1 cellular context compared by ENCODE assay signal in the genomic region with DNA sequence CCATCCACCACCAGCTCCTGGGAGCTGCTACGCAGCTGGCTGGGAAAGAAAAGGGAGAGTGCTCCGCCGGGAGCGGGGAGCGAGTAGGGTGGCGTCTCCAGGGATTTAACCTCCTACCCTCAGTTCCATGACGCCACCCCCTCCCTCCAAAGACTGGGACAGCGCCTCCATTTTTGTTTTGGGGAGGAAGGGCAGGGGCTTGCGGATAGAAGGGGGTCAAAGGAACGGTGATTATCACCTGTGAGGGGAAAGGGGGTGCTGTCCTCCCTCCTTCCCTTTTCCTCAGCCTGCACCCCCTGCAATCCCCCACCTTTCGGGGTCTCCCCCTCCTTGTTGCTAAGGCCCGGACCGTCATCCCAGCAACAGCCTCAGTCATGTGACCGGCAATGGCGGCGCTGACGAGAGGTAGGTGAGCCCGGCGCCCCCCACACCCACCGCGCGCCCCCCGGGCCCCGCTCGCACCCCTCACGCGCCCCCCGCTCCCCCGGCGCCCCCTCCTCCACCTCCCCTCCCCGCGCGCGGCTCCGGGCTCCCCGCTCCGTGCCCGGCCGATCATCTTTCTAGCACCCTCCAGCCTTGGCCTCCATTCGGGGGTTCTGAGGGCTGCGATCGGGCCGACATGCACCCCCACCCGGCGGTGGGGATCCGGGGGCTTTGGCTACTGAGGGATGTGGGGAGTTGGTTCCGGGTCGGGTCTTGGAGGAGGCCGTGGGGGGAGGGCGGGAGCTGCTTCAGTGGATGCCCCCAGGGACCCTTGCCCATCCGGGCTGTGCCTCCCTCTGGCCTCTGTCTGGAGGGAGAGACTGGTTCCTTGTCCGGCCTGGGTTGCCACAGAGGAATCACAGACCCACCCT.
A peak's percentile ranks its signal among the peaks of the same experiment; 100 is the strongest.
TF ChIP-seq lines count a peak whose summit lies in the region.

A gene with protein sequence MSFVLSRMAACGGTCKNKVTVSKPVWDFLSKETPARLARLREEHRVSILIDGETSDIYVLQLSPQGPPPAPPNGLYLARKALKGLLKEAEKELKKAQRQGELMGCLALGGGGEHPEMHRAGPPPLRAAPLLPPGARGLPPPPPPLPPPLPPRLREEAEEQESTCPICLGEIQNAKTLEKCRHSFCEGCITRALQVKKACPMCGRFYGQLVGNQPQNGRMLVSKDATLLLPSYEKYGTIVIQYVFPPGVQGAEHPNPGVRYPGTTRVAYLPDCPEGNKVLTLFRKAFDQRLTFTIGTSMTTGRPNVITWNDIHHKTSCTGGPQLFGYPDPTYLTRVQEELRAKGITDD (plus strand): TSS at position 371 of the 854 bp plus-strand sequence. CDS start 1,694 bp downstream, outside the sequence.

TF ChIP-seq in HepG2, 621 proteins besides CTCF, POLR2A, EP300 and RAD21 (continued from another document):
- no peak for TF ChIP-seq AKNA (CRISPR knock-in tag; IDR thresholded peaks at IDR 0.05; ENCODE audit: borderline replicate concordance)
- no peak for TF ChIP-seq ZNF790 (CRISPR knock-in tag; IDR thresholded peaks at IDR 0.05; ENCODE audit: borderline replicate concordance)
- TF ChIP-seq FOSL1 (CRISPR knock-in tag; IDR thresholded peaks at IDR 0.05; ENCODE audit: borderline replicate concordance) = no peak
- TF ChIP-seq TBX2 (CRISPR knock-in tag; IDR thresholded peaks at IDR 0.05; ENCODE audit: borderline replicate concordance) = 0 out of 2 replicates have a peak, but pooled peaks have one; percentile 0
- no peak for TF ChIP-seq HNRNPUL1 (IDR thresholded peaks at IDR 0.05; ENCODE audit: low read depth, low read length)
- TF ChIP-seq ZNF33B (CRISPR knock-in tag; IDR thresholded peaks at IDR 0.05) = no peak
- no peak for TF ChIP-seq GRHL1 (CRISPR knock-in tag; conservative IDR thresholded peaks at IDR 0.05)
- TF ChIP-seq DR1 (CRISPR knock-in tag; IDR thresholded peaks at IDR 0.05) = no peak
- TF ChIP-seq HNF4G (IDR thresholded peaks at IDR 0.05; ENCODE audit: borderline replicate concordance, low read depth, low read length) = no peak
- no peak for TF ChIP-seq HNF4G (CRISPR knock-in tag; IDR thresholded peaks at IDR 0.05; ENCODE audit: borderline replicate concordance, low read depth)
- no peak for TF ChIP-seq CCDC6 (CRISPR knock-in tag; IDR thresholded peaks at IDR 0.05)
- TF ChIP-seq HBP1 (CRISPR knock-in tag; IDR thresholded peaks at IDR 0.05; ENCODE audit: low read depth) = no peak
